16 cellular contexts compared by ENCODE assay signal in the genomic region with DNA sequence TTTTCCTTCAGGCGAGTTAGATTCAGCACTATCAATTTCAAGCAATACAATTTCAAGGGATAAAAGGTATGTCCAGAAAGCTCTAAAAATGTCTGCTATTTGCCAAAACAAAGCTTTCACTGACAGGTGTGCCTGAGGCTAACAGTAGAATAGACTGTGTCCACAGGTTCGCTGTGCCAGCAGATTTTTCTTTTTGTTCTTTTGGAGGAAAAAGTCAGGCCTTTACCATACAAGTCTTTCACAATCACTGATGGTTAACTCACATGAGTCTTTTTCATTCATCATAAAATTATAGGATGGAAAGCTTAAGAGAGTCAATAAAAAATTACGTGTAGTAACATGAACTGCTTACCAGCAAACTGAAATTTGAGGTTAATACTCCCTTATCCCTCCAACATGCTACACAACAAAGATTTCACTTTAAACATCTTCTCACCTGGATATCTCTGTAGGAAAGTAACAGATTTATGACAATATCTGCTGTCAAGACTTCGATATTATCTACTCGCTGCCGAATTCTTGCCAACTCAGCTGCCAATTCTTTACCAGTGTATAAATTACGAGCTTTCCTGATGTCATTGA.
DNase-seq lines count a peak whose midpoint lies in the region; ATAC-seq and TF ChIP-seq lines count a peak whose summit lies in the region.
"Had no signal": no experiment of that assay in that cellular context is flagged by ENCODE, and none has a peak within 500 bp of the region (broad histone marks: within the 10 kb centered on the region; RNA-seq: fewer than 3 reads in every experiment).

No MANE protein-coding gene starts in this region.

- H3K27me3 ChIP-seq in hepatocyte, result no peaks in the 10 kb centered on the region
- H3K27me3 ChIP-seq: cardiac muscle cell, gastroesophageal sphincter had no signal

- H3K9ac ChIP-seq in SK-N-MC (ENCODE audit: insufficient read length), result no peak overlapping the region

- H3K79me2 ChIP-seq in hepatocyte, result no peaks in the 10 kb centered on the region

- WGBS in hepatocyte (ENCODE audit: low lambda C conversion rate, missing lambda C conversion rate), result 70% methylated on average over 7 of the region's 7 CpGs

- no peak for ATAC-seq in HG03432 (IDR thresholded peaks at IDR 0.05; ENCODE audit: unreplicated experiment)
- ATAC-seq: activated naive CD8-positive, alpha-beta T cell treated with anti-CD3 and anti-CD28 coated beads, Interleukin-2, amount 50 U/mL, for 24 hours; HepG2 had no signal

- no peak overlapping the region; the same call in 1 of the 2 replicates for H3K4me3 ChIP-seq in LNCaP clone FGC (ENCODE audit: low read depth, low read length)
- H3K4me3 ChIP-seq in SK-N-MC, result peak overlapping the region; percentile 18; the same call in 1 of the 2 replicates
- no peak overlapping the region for H3K4me3 ChIP-seq in hepatocyte
- H3K4me3 ChIP-seq: cardiac muscle cell, gastroesophageal sphincter had no signal

- DNase-seq in COR-L47 (lab: John Stamatoyannopoulos, UW) (peak; percentile 39), LNCaP clone FGC (ENCODE audit: low read depth) (peak; percentile 68), SK-N-MC (ENCODE audit: low read depth, low spot score) (no peak), hepatocyte (ENCODE audit: low spot score) (no peak), LoVo (ENCODE audit: low spot score) (no peak)
- no peak for DNase-seq in stimulated activated CD4-positive, alpha-beta T cell treated with anti-CD3 and anti-CD28 coated beads, Interleukin-2, amount 100 ng/mL, for 24 hours
- DNase-seq in stimulated activated naive CD4-positive, alpha-beta T cell (lab: John Stamatoyannopoulos, UW), result no peak
- DNase-seq: activated CD4-positive, alpha-beta T cell treated with anti-CD3 and anti-CD28 coated beads, Interleukin-2, amount 10 ng/mL, durations not matched to agents 24 days and 14 days; activated naive CD8-positive, alpha-beta T cell treated with anti-CD3 and anti-CD28 coated beads, Interleukin-2, amount 50 U/mL, for 24 hours; NCI-H345; small intestine; stimulated activated CD4-positive, alpha-beta T cell treated with anti-CD3 and anti-CD28 coated beads, Interleukin-4, amount 100 ng/mL, for 1 hour had no signal

- H3K4me2 ChIP-seq in hepatocyte, result no peak overlapping the region

- H3K27ac ChIP-seq in SK-N-MC, result peak overlapping the region; percentile 64; the same call in 1 of the 2 replicates
- H3K27ac ChIP-seq in hepatocyte, result peak overlapping the region; percentile 6
- H3K27ac ChIP-seq: cardiac muscle cell, gastroesophageal sphincter had no signal

- TF ChIP-seq CTCF in LNCaP clone FGC (IDR thresholded peaks at IDR 0.05; ENCODE audit: control insufficient read depth, extremely low read depth, insufficient read depth) (no peak), hepatocyte (IDR thresholded peaks at IDR 0.05; ENCODE audit: poor library complexity) (no peak)

- H3K36me3 ChIP-seq in SK-N-MC (ENCODE audit: insufficient read depth, low read length) (peaks cover 22% of the 10 kb centered on the region; the same call in 1 of the 2 replicates), hepatocyte (replicated peaks; ENCODE audit: insufficient read depth, low read depth) (no peaks in the 10 kb centered on the region)
- H3K36me3 ChIP-seq: cardiac muscle cell had no signal

- no peaks in the 10 kb centered on the region for H3K9me2 ChIP-seq in hepatocyte (replicated peaks; ENCODE audit: insufficient read depth)

- no peaks in the 10 kb centered on the region for H3K4me1 ChIP-seq in hepatocyte (ENCODE audit: insufficient read depth)
- H3K4me1 ChIP-seq: gastroesophageal sphincter had no signal

- no peak overlapping the region for H2AFZ ChIP-seq in hepatocyte

- H3K9me3 ChIP-seq in SK-N-MC (ENCODE audit: low read depth, low read length) (no peaks in the 10 kb centered on the region), hepatocyte (ENCODE audit: low read depth) (no peaks in the 10 kb centered on the region)
- H3K9me3 ChIP-seq: gastroesophageal sphincter had no signal

- no peaks in the 10 kb centered on the region for H4K20me1 ChIP-seq in hepatocyte (ENCODE audit: insufficient read depth, poor library complexity, severe bottlenecking)

Comparison
In these comparisons a context has a peak if more than half of its experiments do, and no peak if none do; other contexts are left out.
1. DNase-seq: peak in COR-L47 (single experiment) and LNCaP clone FGC (single experiment); none in SK-N-MC (single experiment), hepatocyte (single experiment), stimulated activated CD4-positive, alpha-beta T cell treated with anti-CD3 and anti-CD28 coated beads, Interleukin-2, amount 100 ng/mL, for 24 hours (0 of 2), LoVo (single experiment) and stimulated activated naive CD4-positive, alpha-beta T cell (0 of 6).